In the genomic region with DNA sequence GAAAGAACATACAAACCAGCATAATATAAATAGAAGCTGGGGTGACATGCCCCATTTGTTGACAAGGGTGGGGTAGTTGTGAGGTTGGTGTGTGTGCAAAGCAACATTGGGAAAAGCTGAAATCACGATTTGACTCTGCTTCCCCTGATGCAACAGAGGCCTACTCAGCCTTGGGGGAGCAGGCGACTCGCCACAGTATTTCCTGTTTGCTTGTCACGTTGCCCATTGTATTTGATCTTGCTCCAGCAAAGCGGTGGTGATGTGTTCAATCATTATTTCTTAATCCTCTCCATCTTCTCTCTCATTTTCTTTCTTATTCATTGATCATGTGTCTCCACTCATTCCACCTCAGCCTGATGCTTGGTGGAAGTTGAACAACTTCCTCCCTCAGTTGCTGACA, we compare ENCODE assay signal across 9 cellular contexts.
A peak's percentile ranks its signal among the peaks of the same experiment; 100 is the strongest.
DNase-seq lines count a peak whose midpoint lies in the region; ATAC-seq and TF ChIP-seq lines count a peak whose summit lies in the region.
"Had no signal": no experiment of that assay in that cellular context is flagged by ENCODE, and none has a peak within 500 bp of the region (broad histone marks: within the 10 kb centered on the region; RNA-seq: fewer than 3 reads in every experiment).

No MANE protein-coding gene starts in this region.

- H3K9ac ChIP-seq in neural progenitor cell: no peak overlapping the region

- H3K27ac Mint-ChIP-seq in immature natural killer cell: peak overlapping the region in 5 of 6 donors; percentile 56 to 94 (median 80)
- no peak overlapping the region for H3K27ac Mint-ChIP-seq in neural progenitor cell

- H3K4me3 ChIP-seq in neural progenitor cell: no peak overlapping the region
- H3K4me3 ChIP-seq: pancreas had no signal

- no peaks in the 10 kb centered on the region for H3F3A ChIP-seq in neural progenitor cell (ENCODE audit: low read depth)

- H3K36me3 Mint-ChIP-seq in immature natural killer cell (no peaks in the 10 kb centered on the region), neural progenitor cell (peaks cover 2% of the 10 kb centered on the region)

- H3K9me3 Mint-ChIP-seq in immature natural killer cell (no peaks in the 10 kb centered on the region), neural progenitor cell (no peaks in the 10 kb centered on the region)

- H3K27me3 ChIP-seq in neural progenitor cell: no peaks in the 10 kb centered on the region
- H3K27me3 ChIP-seq: pancreas had no signal

- TF ChIP-seq CTCF in neural progenitor cell (IDR thresholded peaks at IDR 0.05): no peak

- H3K4me2 ChIP-seq in neural progenitor cell: no peak overlapping the region

- no peak overlapping the region for H3K27ac ChIP-seq in neural progenitor cell

- H4K20me1 ChIP-seq in neural progenitor cell (ENCODE audit: low read depth): no peaks in the 10 kb centered on the region

- DNase-seq in HS-5 (ENCODE audit: low read depth) (peak; percentile 79), immature natural killer cell (peak in 2 of 3 donors; percentile 16 to 43), stromal cell of bone marrow (ENCODE audit: low read depth) (peak; percentile 72), NCI-H82 (lab: John Stamatoyannopoulos, UW) (no peak), T1000 (lab: John Stamatoyannopoulos, UW) (no peak), neural progenitor cell (ENCODE audit: low spot score) (no peak)
- peak; percentile 63 for DNase-seq in activated CD8-positive, alpha-beta memory T cell treated with anti-CD3 and anti-CD28 coated beads, Interleukin-2, amount 50 U/mL, for 48 hours

- peaks cover 22 to 34% of the 10 kb centered on the region in 2 donors for H3K4me1 Mint-ChIP-seq in immature natural killer cell
- peaks cover 20% of the 10 kb centered on the region for H3K4me1 Mint-ChIP-seq in neural progenitor cell

- H3K27me3 Mint-ChIP-seq in immature natural killer cell (ENCODE audit: low read depth in 3 of 3): no peaks in the 10 kb centered on the region
- peaks cover 5% of the 10 kb centered on the region for H3K27me3 Mint-ChIP-seq in neural progenitor cell (ENCODE audit: insufficient read depth, low read depth)

- peak; percentile 65 for ATAC-seq in GM18867 (IDR thresholded peaks at IDR 0.05; ENCODE audit: unreplicated experiment)

- peak overlapping the region; percentile 33 to 65 (median 47) for H3K4me3 Mint-ChIP-seq in immature natural killer cell
- H3K4me3 Mint-ChIP-seq in neural progenitor cell: no peak overlapping the region

- H3K79me2 ChIP-seq in neural progenitor cell (ENCODE audit: low read depth): no peaks in the 10 kb centered on the region

- H3K9me3 ChIP-seq in neural progenitor cell (ENCODE audit: low read depth): no peaks in the 10 kb centered on the region
- H3K9me3 ChIP-seq: pancreas had no signal

- peaks cover 24% of the 10 kb centered on the region for H3K4me1 ChIP-seq in neural progenitor cell

- no peaks in the 10 kb centered on the region for H3K36me3 ChIP-seq in neural progenitor cell
- H3K36me3 ChIP-seq: pancreas had no signal

- no peak overlapping the region for H2AFZ ChIP-seq in neural progenitor cell (replicated peaks)

Comparison
In these comparisons a context has a peak if more than half of its experiments do, and no peak if none do; other contexts are left out.
1. DNase-seq: peak in HS-5 (single experiment), activated CD8-positive, alpha-beta memory T cell treated with anti-CD3 and anti-CD28 coated beads, Interleukin-2, amount 50 U/mL, for 48 hours (single experiment), immature natural killer cell (2 of 3) and stromal cell of bone marrow (single experiment); none in NCI-H82 (single experiment), T1000 (single experiment) and neural progenitor cell (single experiment).